In the genomic region with DNA sequence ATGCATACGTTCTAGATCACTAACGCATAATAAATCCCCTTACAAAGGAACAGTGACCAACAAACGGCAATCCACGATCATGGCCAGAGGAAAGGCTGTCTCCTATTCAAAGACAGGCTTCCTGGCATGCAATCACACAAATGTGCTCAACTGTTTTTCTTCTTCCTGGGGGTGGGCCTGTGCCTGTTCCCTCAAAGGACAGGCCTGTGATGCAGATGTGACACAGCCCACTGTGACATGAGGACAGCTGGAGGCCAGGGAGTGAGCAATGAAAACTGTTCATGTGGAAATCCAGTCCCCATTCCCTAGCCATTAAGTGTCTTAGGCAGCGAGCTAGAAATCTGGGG, we compare ENCODE assay signal across 12 cellular contexts.
DNase-seq lines count a peak whose midpoint lies in the region; ATAC-seq, FAIRE-seq and TF ChIP-seq lines count a peak whose summit lies in the region.
"Had no signal": no experiment of that assay in that cellular context is flagged by ENCODE, and none has a peak within 500 bp of the region (broad histone marks: within the 10 kb centered on the region; RNA-seq: fewer than 3 reads in every experiment).

No MANE protein-coding gene starts in this region.

- H3K4me1 ChIP-seq in GM23248 (ENCODE audit: insufficient read depth) (peaks cover 29% of the 10 kb centered on the region), adrenal gland (replicated peaks in 1 of 2) (peaks cover 14 to 26% of the 10 kb centered on the region in 2 donors), keratinocyte (ENCODE audit: control insufficient read depth, extremely low read depth, insufficient read depth, low read length) (peaks cover 32% of the 10 kb centered on the region)

- no peaks in the 10 kb centered on the region for H4K20me1 ChIP-seq in GM23248 (ENCODE audit: insufficient read depth)
- no peaks in the 10 kb centered on the region for H4K20me1 ChIP-seq in keratinocyte (ENCODE audit: control insufficient read depth, extremely low read depth, insufficient read depth, low read length)

- peaks cover 9% of the 10 kb centered on the region for H3K36me3 Mint-ChIP-seq in progenitor cell of endocrine pancreas (ENCODE audit: insufficient read depth)
- H3K36me3 Mint-ChIP-seq: natural killer cell had no signal

- peak overlapping the region; percentile 16 for H3K4me3 ChIP-seq in GM23248
- H3K4me3 ChIP-seq in adrenal gland, result no peak overlapping the region
- no peak overlapping the region for H3K4me3 ChIP-seq in keratinocyte (ENCODE audit: control insufficient read depth in 2 of 3, extremely low read depth in 1 of 3, insufficient read depth in 2 of 3, low read depth in 1 of 3, low read length in 3 of 3)
- H3K4me3 ChIP-seq: tibial nerve had no signal

- H3K9ac ChIP-seq in GM23248, result peak overlapping the region; percentile 56
- peak overlapping the region; percentile 46 for H3K9ac ChIP-seq in keratinocyte (ENCODE audit: control insufficient read depth, extremely low read depth, insufficient read depth, low read length)

- no peak for TF ChIP-seq POLR2A in adrenal gland (IDR thresholded peaks at IDR 0.05)

- peak overlapping the region; percentile 29 for H3K27ac Mint-ChIP-seq in progenitor cell of endocrine pancreas
- H3K27ac Mint-ChIP-seq: dendritic cell treated with granulocyte-macrophage colony-stimulating factor and Interleukin-4, amounts not matched to agents 40 ng/mL and 50 ng/mL, for 4 days; natural killer cell had no signal

- dilution Hi-C loops in keratinocyte (cut with MboI; ENCODE audit: extremely low pct_ligation_motif_present, low sequenced_read_pairs), result no loop called here

- DNase-seq in GM23248, result no peak
- no peak for DNase-seq in adrenal gland
- DNase-seq in keratinocyte (ENCODE audit: low read depth, low spot score), result no peak
- DNase-seq in progenitor cell of endocrine pancreas (ENCODE audit: low spot score, unreplicated experiment), result no peak
- no peak for DNase-seq in stimulated activated CD4-positive, alpha-beta T cell treated with anti-CD3 and anti-CD28 coated beads, Interleukin-15, amount 100 ng/mL, for 24 hours
- no peak for DNase-seq in HPDE6-E6E7 (ENCODE audit: extremely low spot score)
- no peak for DNase-seq in NCI-H1930 (lab: John Stamatoyannopoulos, UW)
- DNase-seq: activated CD8-positive, alpha-beta memory T cell treated with anti-CD3 and anti-CD28 coated beads, Interleukin-2, amount 50 U/mL, for 4 hours; natural killer cell had no signal

- H3K36me3 ChIP-seq in GM23248 (ENCODE audit: low read depth) (no peaks in the 10 kb centered on the region), adrenal gland (replicated peaks in 1 of 2) (no peaks in the 10 kb centered on the region), keratinocyte (ENCODE audit: control insufficient read depth in 2 of 2, extremely low read depth in 1 of 2, insufficient read depth in 2 of 2, low read length in 2 of 2) (peaks cover 0 to 3% of the 10 kb centered on the region in 2 experiments)
- H3K36me3 ChIP-seq: tibial nerve had no signal

- no peak for ATAC-seq in GM18909 (IDR thresholded peaks at IDR 0.05; ENCODE audit: poor library complexity, unreplicated experiment)
- ATAC-seq: natural killer cell had no signal

- H3K27me3 ChIP-seq in GM23248 (replicated peaks; ENCODE audit: insufficient read depth) (0 out of 2 replicates have a peak, but pooled peaks cover 3% of the 10 kb centered on the region), adrenal gland (no peaks in the 10 kb centered on the region), keratinocyte (ENCODE audit: control insufficient read depth, extremely low read depth, insufficient read depth, low read length) (no peaks in the 10 kb centered on the region)
- H3K27me3 ChIP-seq: tibial nerve had no signal

- H2AFZ ChIP-seq in GM23248 (no peak overlapping the region), keratinocyte (ENCODE audit: control insufficient read depth, low read length) (no peak overlapping the region)

- H3K9me3 Mint-ChIP-seq in progenitor cell of endocrine pancreas (ENCODE audit: low read depth), result peaks cover 28% of the 10 kb centered on the region

- peaks cover 13% of the 10 kb centered on the region for H3K4me1 Mint-ChIP-seq in progenitor cell of endocrine pancreas (ENCODE audit: low read depth)
- H3K4me1 Mint-ChIP-seq: natural killer cell had no signal

- no peaks in the 10 kb centered on the region for H3K9me2 ChIP-seq in GM23248 (ENCODE audit: insufficient read depth)

- TF ChIP-seq CTCF in adrenal gland (IDR thresholded peaks at IDR 0.05), result no peak
- TF ChIP-seq CTCF in keratinocyte (optimal IDR thresholded peaks at IDR 0.05 in 1 of 3, IDR thresholded peaks at IDR 0.05 in 1 of 3, conservative IDR thresholded peaks at IDR 0.05 in 1 of 3; ENCODE audit: extremely low read depth in 1 of 3, insufficient read depth in 2 of 3, low read length in 3 of 3), result no peak
- TF ChIP-seq CTCF in progenitor cell of endocrine pancreas (IDR thresholded peaks at IDR 0.05; ENCODE audit: unreplicated experiment), result no peak

- FAIRE-seq in keratinocyte (lab: Jason Lieb, UNC), result no peak

- no peaks in the 10 kb centered on the region for H3K79me2 ChIP-seq in GM23248 (ENCODE audit: insufficient read depth)
- no peaks in the 10 kb centered on the region for H3K79me2 ChIP-seq in keratinocyte (ENCODE audit: control insufficient read depth, insufficient read depth, low read length)

- peaks cover 2% of the 10 kb centered on the region for H3K9me1 ChIP-seq in keratinocyte (ENCODE audit: control insufficient read depth, extremely low read depth, insufficient read depth, low read length)

- 16 to 18% methylated on average over 5 of the region's 5 CpGs for WGBS in GM23248 (ENCODE audit: low coverage in 1 of 2, low lambda C conversion rate in 2 of 2, missing lambda C conversion rate in 2 of 2), 2 experiments
- WGBS in adrenal gland, 4 donors, result 59 to 67% (median 65%) methylated on average over 5 of the region's 5 CpGs

- H3K4me3 Mint-ChIP-seq in progenitor cell of endocrine pancreas (ENCODE audit: low read depth), result no peak overlapping the region
- H3K4me3 Mint-ChIP-seq: dendritic cell treated with granulocyte-macrophage colony-stimulating factor and Interleukin-4, amounts not matched to agents 40 ng/mL and 50 ng/mL, for 4 days; natural killer cell had no signal

- peak overlapping the region; percentile 55 for H3K4me2 ChIP-seq in GM23248 (ENCODE audit: unreplicated experiment)
- peak overlapping the region; percentile 70 for H3K4me2 ChIP-seq in keratinocyte (ENCODE audit: control insufficient read depth, extremely low read depth, insufficient read depth, low read depth, low read length)

- in situ Hi-C loops in GM23248 (cut with MboI), result no loop called here

- H3K9me3 ChIP-seq in GM23248 (ENCODE audit: low read depth), result no peaks in the 10 kb centered on the region
- H3K9me3 ChIP-seq in adrenal gland (replicated peaks in 1 of 3), result no peaks in the 10 kb centered on the region
- no peaks in the 10 kb centered on the region for H3K9me3 ChIP-seq in keratinocyte (ENCODE audit: control insufficient read depth, low read depth, low read length)
- H3K9me3 ChIP-seq: tibial nerve had no signal

- H3K27me3 Mint-ChIP-seq in progenitor cell of endocrine pancreas, result peaks cover 12% of the 10 kb centered on the region
- H3K27me3 Mint-ChIP-seq: dendritic cell treated with granulocyte-macrophage colony-stimulating factor and Interleukin-4, amounts not matched to agents 40 ng/mL and 50 ng/mL, for 4 days had no signal

- H3K27ac ChIP-seq in GM23248 (peak overlapping the region; percentile 54), adrenal gland (peak overlapping the region in 3 of 5 donors; percentile 8 to 34 (median 11)), keratinocyte (ENCODE audit: control insufficient read depth, insufficient read depth, low read length) (peak overlapping the region; percentile 70)
- H3K27ac ChIP-seq: tibial nerve had no signal

- intact Hi-C loops in adrenal gland (cut with DNase I), result no loop called here

- peaks cover 18% of the 10 kb centered on the region for H3F3A ChIP-seq in GM23248 (ENCODE audit: insufficient read depth)

Comparison
In these comparisons a context has a peak if more than half of its experiments do, and no peak if none do; other contexts are left out.
1. H3K27ac ChIP-seq: peak in every context shown above with its lines; median percentile 70 in keratinocyte; 54 in GM23248; 11 in adrenal gland.